In the genomic region with DNA sequence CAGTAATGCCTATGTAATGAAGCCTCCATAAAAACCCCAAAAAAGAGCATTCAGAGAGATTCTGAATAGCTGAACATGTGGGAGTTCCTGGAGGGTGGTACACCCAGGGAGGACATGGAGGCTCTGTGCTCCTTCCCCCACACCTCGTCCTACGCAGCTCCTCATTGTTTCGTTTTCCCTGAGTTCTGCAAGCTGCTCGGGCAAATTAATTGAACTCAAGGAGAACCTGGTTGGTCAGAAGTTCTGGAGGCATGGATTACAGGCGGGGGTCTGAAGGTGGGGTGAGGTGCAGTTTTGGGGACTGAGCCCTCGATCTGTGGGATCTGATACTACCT, we compare ENCODE assay signal across 1 cellular context.
TF ChIP-seq lines count a peak whose summit lies in the region.

No MANE protein-coding gene starts in this region.

TF ChIP-seq in HCT116, 20 proteins besides CTCF, POLR2A, EP300 and RAD21 (continued from another document):
- TF ChIP-seq REST (IDR thresholded peaks at IDR 0.05; ENCODE audit: low read depth) (no peak), YY1 (IDR thresholded peaks at IDR 0.05; ENCODE audit: extremely low read depth, insufficient replicate concordance, low read depth, low read length) (no peak), POLR2AphosphoS5 (IDR thresholded peaks at IDR 0.05; ENCODE audit: low read depth, low read length) (no peak), EZH2 (IDR thresholded peaks at IDR 0.05) (no peak), SP1 (IDR thresholded peaks at IDR 0.05; ENCODE audit: low read depth) (no peak)
